Comparison of ENCODE assay signal across 8 cellular contexts in the genomic region with DNA sequence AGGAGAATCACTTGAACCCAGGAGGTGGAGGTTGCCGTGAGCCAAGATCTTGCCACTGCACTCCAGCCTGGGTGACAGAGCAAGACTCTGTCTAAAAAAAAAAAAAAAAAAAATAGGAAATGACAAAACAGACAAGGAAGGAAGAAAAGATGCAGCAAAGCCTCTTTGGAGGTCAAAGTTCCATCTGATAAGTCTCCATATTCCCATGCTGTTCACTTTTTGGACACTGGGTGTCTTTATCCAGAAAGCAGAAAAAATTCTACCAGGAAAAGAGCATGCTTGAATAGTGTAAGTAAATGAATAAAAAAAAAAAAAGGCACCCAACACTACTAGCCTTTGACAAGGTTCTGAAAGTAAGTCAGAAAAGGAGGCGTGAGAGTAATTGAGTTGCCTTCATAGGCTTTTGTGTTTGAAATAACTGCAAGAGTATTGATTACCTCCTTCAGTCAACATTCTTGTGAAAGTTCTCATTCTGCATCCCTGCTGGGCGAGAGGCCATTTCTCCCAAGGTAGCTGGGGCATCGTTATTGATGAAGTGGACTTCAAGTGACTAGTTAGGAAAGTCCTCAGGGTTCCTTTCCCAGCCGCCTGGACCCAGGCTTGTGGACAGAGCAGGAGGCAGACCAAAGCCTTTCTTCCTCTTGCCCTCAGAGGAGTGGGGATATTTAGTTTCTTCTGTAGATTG.
DNase-seq lines count a peak whose midpoint lies in the region; ATAC-seq and TF ChIP-seq lines count a peak whose summit lies in the region.

No MANE protein-coding gene starts in this region.

- CTCF ChIA-PET in BJ (lab: Yijun Ruan, JAX): interaction anchor here (0.6 to 1.9 kb wide), 8 partner anchors 10 to 1654 kb away, joined by 3 to 8 read pairs (median 5); no protein-coding TSS in a partner anchor

- intact Hi-C loops in body of pancreas (cut with DNase I): no loop called here
- intact Hi-C loops in thyroid gland (cut with DNase I): loop anchor here (10.0 kb wide), 1 partner anchor 175 kb away; no protein-coding TSS in a partner anchor

- peak overlapping the region in 3 of 4 donors; percentile 55 to 65 (median 56) for H3K27ac ChIP-seq in body of pancreas
- H3K27ac ChIP-seq in thyroid gland: no peak overlapping the region

- 15 to 40% methylated on average over 5 of the region's 5 CpGs for WGBS in body of pancreas, 2 donors
- 71 to 85% methylated on average over 5 of the region's 5 CpGs for WGBS in thyroid gland, 2 donors

- TF ChIP-seq CTCF in BJ (IDR thresholded peaks at IDR 0.05; ENCODE audit: insufficient read depth, low read depth, low read length): peak; percentile 32; the same call in 1 of the 2 replicates
- peak in 6 of 7 experiments; percentile 16 to 60 (median 54) for TF ChIP-seq CTCF in body of pancreas (IDR thresholded peaks at IDR 0.05)
- peak in 1 of 6 experiments; percentile 16 for TF ChIP-seq CTCF in thyroid gland (IDR thresholded peaks at IDR 0.05)

- TF ChIP-seq POLR2A in body of pancreas (IDR thresholded peaks at IDR 0.05) (no peak), thyroid gland (IDR thresholded peaks at IDR 0.05) (no peak)

- no peaks in the 10 kb centered on the region for H3K27me3 ChIP-seq in BJ (ENCODE audit: control insufficient read depth, insufficient read depth, low read length)
- H3K27me3 ChIP-seq in body of pancreas: no peaks in the 10 kb centered on the region
- H3K27me3 ChIP-seq in thyroid gland: no peaks in the 10 kb centered on the region

- H3K36me3 ChIP-seq in BJ (ENCODE audit: control insufficient read depth, insufficient read depth, low read length): no peaks in the 10 kb centered on the region
- no peaks in the 10 kb centered on the region for H3K36me3 ChIP-seq in body of pancreas (replicated peaks in 1 of 2; ENCODE audit: insufficient read depth in 1 of 2, low read depth in 2 of 2)
- H3K36me3 ChIP-seq in thyroid gland: no peaks in the 10 kb centered on the region

- POLR2A ChIA-PET in BJ (lab: Charles Lee): no interaction called here

- H3K9me3 ChIP-seq in body of pancreas (no peaks in the 10 kb centered on the region), thyroid gland (no peaks in the 10 kb centered on the region)

- peak; percentile 91 for ATAC-seq in body of pancreas
- no peak for ATAC-seq in HG03469 (IDR thresholded peaks at IDR 0.05; ENCODE audit: unreplicated experiment)

- no peak overlapping the region for H3K4me3 ChIP-seq in BJ (ENCODE audit: low read depth, low read length)
- H3K4me3 ChIP-seq in body of pancreas: no peak overlapping the region
- no peak overlapping the region for H3K4me3 ChIP-seq in thyroid gland (replicated peaks in 1 of 3)

- no peak for DNase-seq in BJ (ENCODE audit: low read depth)
- DNase-seq in LHCN-M2 (ENCODE audit: low read depth): peak; percentile 59
- peak in 3 of 4 donors; percentile 25 to 45 (median 39) for DNase-seq in body of pancreas
- peak; percentile 10 for DNase-seq in midbrain (lab: John Stamatoyannopoulos, UW)
- DNase-seq in NK-92 treated with Interleukin-12 subunit alpha and Interleukin-12 subunit beta, amount 100 ng/mL, for 24 hours (lab: John Stamatoyannopoulos, UW): no peak
- DNase-seq in GM19240 (ENCODE audit: insufficient read length, low spot score): no peak
- DNase-seq in thyroid gland: no peak

- H3K4me1 ChIP-seq in body of pancreas: peaks cover 20% of the 10 kb centered on the region
- no peaks in the 10 kb centered on the region for H3K4me1 ChIP-seq in thyroid gland

Comparison
In these comparisons a context has a peak if more than half of its experiments do, and no peak if none do; other contexts are left out.
1. DNase-seq: peak in LHCN-M2 (single experiment), body of pancreas (3 of 4) and midbrain (single experiment); none in BJ (single experiment), NK-92 treated with Interleukin-12 subunit alpha and Interleukin-12 subunit beta, amount 100 ng/mL, for 24 hours (single experiment), GM19240 (single experiment) and thyroid gland (0 of 2).
2. H3K27ac ChIP-seq: peak in body of pancreas (3 of 4); none in thyroid gland (0 of 3).